Comparison of ENCODE assay signal across 1 cellular context in the genomic region with DNA sequence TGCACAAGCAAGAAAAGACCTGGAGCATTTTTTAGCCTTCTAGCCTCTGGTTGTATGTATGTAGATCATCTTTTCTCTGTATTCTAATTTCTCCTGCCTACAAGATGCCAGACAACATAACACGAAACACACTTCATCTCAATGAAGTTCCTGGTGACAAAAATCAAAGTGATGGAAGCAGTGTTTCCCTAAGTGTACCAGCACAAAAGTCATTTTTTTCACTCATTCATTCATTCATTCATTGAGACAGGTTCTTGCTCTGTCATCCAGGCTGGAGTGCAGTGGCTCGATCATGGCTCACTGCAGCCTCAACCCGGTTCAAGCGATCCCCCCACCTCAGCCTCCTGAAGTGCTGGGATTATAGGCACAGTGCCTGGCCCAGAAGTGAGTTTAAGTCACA.
TF ChIP-seq lines count a peak whose summit lies in the region.

No MANE protein-coding gene starts in this region.

TF ChIP-seq in endothelial cell of umbilical vein, 7 proteins besides CTCF, POLR2A, EP300 and RAD21 (continued from another document):
- no peak for TF ChIP-seq JUN (IDR thresholded peaks at IDR 0.05; ENCODE audit: borderline replicate concordance, insufficient read depth, insufficient read length, low read depth)
- no peak for TF ChIP-seq MYC (IDR thresholded peaks at IDR 0.05; ENCODE audit: low read depth, low read length)
